Comparison of ENCODE assay signal across 9 cellular contexts in the genomic region with DNA sequence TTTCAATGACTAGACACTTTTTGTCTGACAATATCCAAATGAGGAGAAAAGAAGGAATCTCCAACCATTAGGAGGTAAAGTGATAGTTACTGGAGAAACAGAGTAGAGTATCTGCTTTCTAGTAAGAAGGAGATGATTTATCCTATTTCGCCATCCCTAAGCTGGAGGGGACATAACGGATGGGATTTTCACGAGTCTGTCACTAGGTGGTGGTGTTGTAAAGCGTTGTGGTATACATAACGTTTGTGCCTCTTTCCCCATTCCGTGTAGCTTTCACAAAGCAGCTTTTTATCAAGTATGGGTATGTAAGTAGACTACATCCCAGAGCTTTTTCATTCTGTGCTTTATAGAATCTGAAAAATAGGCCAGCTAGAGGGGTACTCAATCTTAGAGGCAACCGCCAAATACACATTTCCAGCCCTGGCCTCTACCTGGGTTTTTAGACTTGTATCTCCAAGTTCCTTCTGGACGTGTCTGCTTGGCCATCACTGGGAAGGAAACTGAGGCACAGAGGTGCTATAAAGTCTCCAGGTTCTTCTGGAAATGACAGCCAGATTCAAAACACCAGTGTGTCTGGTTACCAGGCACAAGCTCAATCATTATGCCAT. TPM values are rescaled to one million over a fixed set of nuclear protein-coding genes. Genes with fewer than 3 reads are reported as not detected.
DNase-seq lines count a peak whose midpoint lies in the region; ATAC-seq and TF ChIP-seq lines count a peak whose summit lies in the region.
"Had no signal": no experiment of that assay in that cellular context is flagged by ENCODE, and none has a peak within 500 bp of the region (broad histone marks: within the 10 kb centered on the region; RNA-seq: fewer than 3 reads in every experiment).

No MANE protein-coding gene starts in this region.

- peak; percentile 87 to 89 for TF ChIP-seq CTCF in brain (conservative IDR thresholded peaks at IDR 0.05)

- DNase-seq in CMK (ENCODE audit: low read depth) (peak; percentile 25), NCI-H128 (lab: John Stamatoyannopoulos, UW; ENCODE audit: unreplicated experiment) (peak; percentile 27), SK-MEL-5 (ENCODE audit: low read depth, low spot score) (peak; percentile 86), iPS DF 4.7 (ENCODE audit: extremely low read depth, low spot score) (peak; percentile 44)
- peak; percentile 16 to 17 for DNase-seq in stimulated activated CD4-positive, alpha-beta T cell treated with anti-CD3 and anti-CD28 coated beads, Interleukin-15, amount 100 ng/mL, for 48 hours (ENCODE audit: low read depth in 2 of 2)

- no peaks in the 10 kb centered on the region for H3K36me3 Mint-ChIP-seq in brain

- H3K4me3 Mint-ChIP-seq in brain = no peak overlapping the region
- H3K4me3 Mint-ChIP-seq: stimulated activated naive CD8-positive, alpha-beta T cell treated with anti-CD3 and anti-CD28 coated beads, Interleukin-15, Interleukin-2, amounts not matched to agents 100 ng/mL and 50 ng/mL, for 24 hours had no signal

- H3K27me3 Mint-ChIP-seq in brain = peaks cover 9% of the 10 kb centered on the region

- ATAC-seq in GM21360 (IDR thresholded peaks at IDR 0.05; ENCODE audit: unreplicated experiment) = peak; percentile 52
- ATAC-seq in GM21367 (IDR thresholded peaks at IDR 0.05; ENCODE audit: unreplicated experiment) = no peak

- H3K27ac Mint-ChIP-seq in brain = peak overlapping the region in 1 of 5 experiments; percentile 4
- H3K27ac Mint-ChIP-seq: stimulated activated naive CD8-positive, alpha-beta T cell treated with anti-CD3 and anti-CD28 coated beads, Interleukin-15, Interleukin-2, amounts not matched to agents 100 ng/mL and 50 ng/mL, for 24 hours had no signal

- in situ Hi-C loops in SK-MEL-5 (cut with HindIII; ENCODE audit: low pct_unique_long_range_greater_than_20kb, low sequenced_read_pairs) = no loop called here

- H3K4me1 Mint-ChIP-seq in brain = peaks cover 22% of the 10 kb centered on the region

- peaks cover 0 to 3% (median 0%) of the 10 kb centered on the region in 5 experiments for H3K9me3 Mint-ChIP-seq in brain
- H3K9me3 Mint-ChIP-seq: stimulated activated naive CD8-positive, alpha-beta T cell treated with anti-CD3 and anti-CD28 coated beads, Interleukin-15, Interleukin-2, amounts not matched to agents 100 ng/mL and 50 ng/mL, for 24 hours had no signal

RNA-seq across cellular contexts. Expression of a gene that starts 33.3 kb away (rescaled TPM):
- total RNA-seq in SK-MEL-5 (2014; rRNA removed; shearing (Covaris generic)) = not detected in 2 replicates
- 0.45 TPM in 1 of 2 replicates, not detected in the other for polyA plus RNA-seq in SK-MEL-5 (2015; cell fraction: cytosol; rRNA removed)
- polyA plus RNA-seq in SK-MEL-5 (2015; cell fraction: nucleus; rRNA removed) = not detected in 2 replicates
- polyA plus RNA-seq in brain (ENCODE audit: insufficient read depth, low read depth, low replicate concordance) = 11.0 TPM

Comparison
In these comparisons a context has a peak if more than half of its experiments do, and no peak if none do; other contexts are left out.
1. DNase-seq: peak in every context shown above with its lines; median percentile 86 in SK-MEL-5; 44 in iPS DF 4.7; 27 in NCI-H128; 25 in CMK; 16 in stimulated activated CD4-positive, alpha-beta T cell treated with anti-CD3 and anti-CD28 coated beads, Interleukin-15, amount 100 ng/mL, for 48 hours.